Comparison of ENCODE assay signal across 8 cellular contexts in the genomic region with DNA sequence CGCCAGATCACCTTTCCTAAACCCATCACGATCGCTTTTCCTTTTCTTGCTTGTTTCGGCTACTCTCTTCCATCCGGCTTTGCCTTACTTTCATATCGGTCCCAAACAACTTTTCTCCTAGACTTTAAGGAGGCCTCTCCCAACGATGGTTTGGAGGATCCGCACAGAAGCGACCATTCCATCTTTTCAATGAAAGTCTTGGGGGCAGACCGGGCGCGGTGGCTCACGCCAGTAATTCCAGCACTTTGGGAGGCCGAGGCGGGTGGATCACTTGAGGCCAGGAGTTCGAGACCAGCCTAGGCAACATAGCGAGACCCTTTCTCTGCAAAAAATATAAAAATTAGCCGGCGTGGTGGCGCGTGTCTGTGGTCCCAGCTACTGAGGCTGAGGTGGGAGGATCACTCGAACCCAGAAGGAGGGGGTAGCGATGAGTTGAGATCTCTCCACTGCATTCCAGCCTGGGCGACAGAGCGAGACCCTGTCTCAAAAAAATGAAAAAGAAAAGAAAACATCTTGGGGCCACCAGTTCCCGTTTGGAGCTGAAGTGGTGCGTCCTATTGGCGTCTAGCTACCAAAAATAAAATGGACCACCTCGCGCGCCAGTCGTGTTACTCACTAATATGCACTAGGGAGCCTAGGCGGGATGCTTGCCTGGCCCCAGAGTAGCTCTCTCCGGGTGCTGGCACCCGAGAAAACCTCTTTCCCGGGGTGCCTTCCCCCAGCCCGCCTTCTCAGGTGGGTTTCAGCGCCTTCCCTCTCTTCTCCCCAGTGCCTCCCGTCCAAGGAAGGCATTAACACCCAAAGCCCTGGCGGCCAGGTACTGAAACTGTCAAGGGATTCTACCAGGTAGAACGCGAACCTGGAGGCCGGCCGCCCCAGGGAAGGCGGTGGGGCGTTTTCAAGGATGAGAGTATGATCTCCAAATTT. TPM values are rescaled to one million over a fixed set of nuclear protein-coding genes. Genes with fewer than 3 reads are reported as not detected.
DNase-seq lines count a peak whose midpoint lies in the region; ATAC-seq and TF ChIP-seq lines count a peak whose summit lies in the region.

No MANE protein-coding gene starts in this region.

- H3K4me3 ChIP-seq in adrenal gland, result peak overlapping the region in 3 of 4 donors; percentile 64 to 84 (median 76)
- peak overlapping the region; percentile 91 for H3K4me3 ChIP-seq in iPS-11a (ENCODE audit: low read depth, low read length)
- H3K4me3 ChIP-seq in smooth muscle cell, result peak overlapping the region; percentile 98

- H3K27ac ChIP-seq in adrenal gland (peak overlapping the region; percentile 38 to 92 (median 85)), smooth muscle cell (ENCODE audit: low read depth) (peak overlapping the region; percentile 39)

- peak; percentile 1 for ATAC-seq in HG03565 (IDR thresholded peaks at IDR 0.05; ENCODE audit: unreplicated experiment)

- TF ChIP-seq CTCF in adrenal gland (IDR thresholded peaks at IDR 0.05) (peak in 3 of 6 experiments; percentile 19 to 37 (median 29)), smooth muscle cell (IDR thresholded peaks at IDR 0.05; ENCODE audit: borderline replicate concordance, insufficient read depth, poor library complexity, severe bottlenecking) (peak; percentile 23)

- H3K9ac ChIP-seq in smooth muscle cell (ENCODE audit: low read depth), result no peak overlapping the region

- peak overlapping the region; percentile 77 for H3K4me2 ChIP-seq in smooth muscle cell

- WGBS in adrenal gland, 4 donors, result 1 to 3% (median 2%) methylated on average over 31 to 46 of the region's 46 CpGs
- 3% methylated on average over 46 of the region's 46 CpGs for WGBS in smooth muscle cell (ENCODE audit: low lambda C conversion rate)

- no peaks in the 10 kb centered on the region for H3F3A ChIP-seq in smooth muscle cell (ENCODE audit: low read depth)

- H2AFZ ChIP-seq in smooth muscle cell (ENCODE audit: low read depth), result peak overlapping the region; percentile 81

- H3K36me3 ChIP-seq in adrenal gland (replicated peaks in 1 of 2), result no peaks in the 10 kb centered on the region
- H3K36me3 ChIP-seq in smooth muscle cell (ENCODE audit: low read depth), result no peaks in the 10 kb centered on the region

- peaks cover 28% of the 10 kb centered on the region for H4K20me1 ChIP-seq in smooth muscle cell (ENCODE audit: low read depth)

- no peaks in the 10 kb centered on the region for H3K9me3 ChIP-seq in adrenal gland (replicated peaks in 1 of 3)
- no peaks in the 10 kb centered on the region for H3K9me3 ChIP-seq in smooth muscle cell (replicated peaks; ENCODE audit: low read depth)

- no peak for TF ChIP-seq POLR2A in adrenal gland (IDR thresholded peaks at IDR 0.05)

- H3K4me1 ChIP-seq in adrenal gland (replicated peaks in 1 of 2) (peaks cover 0 to 31% of the 10 kb centered on the region in 2 donors), smooth muscle cell (ENCODE audit: low read depth) (peaks cover 12% of the 10 kb centered on the region)

- H3K79me2 ChIP-seq in smooth muscle cell (ENCODE audit: low read depth), result peaks cover 42% of the 10 kb centered on the region

- peak; percentile 81 for DNase-seq in SKM-1 (lab: John Stamatoyannopoulos, UW; ENCODE audit: unreplicated experiment)
- no peak for DNase-seq in SKM-1 treated with dmso at 0.1 percent for 144 hours (lab: John Stamatoyannopoulos, UW; ENCODE audit: unreplicated experiment)
- peak; percentile 66 for DNase-seq in SW480 (ENCODE audit: low spot score)
- DNase-seq in adrenal gland, result peak; percentile 17 to 61 (median 23)
- no peak for DNase-seq in smooth muscle cell (lab: John Stamatoyannopoulos, UW; ENCODE audit: unreplicated experiment)
- no peak for DNase-seq in NCI-H1048 (lab: John Stamatoyannopoulos, UW)

- H3K27me3 ChIP-seq in adrenal gland (no peaks in the 10 kb centered on the region), smooth muscle cell (ENCODE audit: low read depth) (no peaks in the 10 kb centered on the region)

- intact Hi-C loops in adrenal gland (cut with DNase I), result loop anchor here in 1 of 2 donors (5.0 kb wide), 1 partner anchor 62 kb away; no protein-coding TSS in a partner anchor

RNA-seq across cellular contexts. Expression of a gene that starts 0.8 kb away (rescaled TPM):
- total RNA-seq in adrenal gland (10 to 100 TPM; 25.7 to 59.1 (median 34.3) TPM), smooth muscle cell (73.5 and 76.3 TPM in 2 replicates)
- polyA plus RNA-seq in adrenal gland (10 to 100 TPM; 22.0 to 53.7 (median 26.7) TPM), smooth muscle cell (31.7 and 36.9 TPM in 2 replicates)

Comparison
In these comparisons a context has a peak if more than half of its experiments do, and no peak if none do; other contexts are left out.
1. DNase-seq: peak in SKM-1 (single experiment), SW480 (single experiment) and adrenal gland (7 of 7); none in SKM-1 treated with dmso at 0.1 percent for 144 hours (single experiment), smooth muscle cell (single experiment) and NCI-H1048 (single experiment).
2. Peak in every context shown above with its lines, with median percentiles within 50 percentile points of each other: H3K4me3 ChIP-seq.